ENCODE assay signal across 1 cellular context in genomic region chr5:541148-541887, GRCh38.
TF ChIP-seq lines count a peak whose summit lies in the region.

No MANE protein-coding gene starts in this region.

TF ChIP-seq in GM23338, 12 proteins besides CTCF, POLR2A, EP300 and RAD21 (continued from another document):
- TF ChIP-seq ZNF462 (CRISPR knock-in tag; IDR thresholded peaks at IDR 0.05) (no peak), ZNF114 (CRISPR knock-in tag; IDR thresholded peaks at IDR 0.05) (no peak)
TF ChIP-seq in GM23338: peak in this region for 0.
